ENCODE assay signal across 36 cellular contexts in the genomic region with DNA sequence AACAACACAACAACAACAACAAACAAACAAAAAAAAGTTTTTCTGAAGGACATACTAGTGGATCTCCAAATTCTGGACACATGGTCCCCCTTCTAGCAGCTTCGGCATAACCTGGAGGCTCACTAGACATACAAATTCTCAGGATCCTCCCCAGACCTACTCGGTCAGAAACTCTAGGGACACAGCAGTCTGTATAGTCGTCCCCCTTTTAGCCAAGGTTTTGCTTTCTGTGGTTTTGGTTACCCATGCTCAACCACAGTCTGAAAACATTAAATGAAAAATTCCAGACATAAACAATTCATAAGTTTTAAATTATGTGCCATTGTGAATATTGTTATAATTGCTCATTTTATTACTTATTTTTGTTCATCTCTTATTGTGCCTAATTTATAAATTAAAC. TPM values are rescaled to one million over a fixed set of nuclear protein-coding genes. Genes with fewer than 3 reads are reported as not detected.
"Had no signal": no experiment of that assay in that cellular context is flagged by ENCODE, and none has a peak within 500 bp of the region (broad histone marks: within the 10 kb centered on the region; RNA-seq: fewer than 3 reads in every experiment).

No MANE protein-coding gene starts in this region.

- H3K27me3 ChIP-seq: MG63 had no signal

- H3K9me3 ChIP-seq: MG63, SJCRH30 had no signal

- FAIRE-seq: RCC 7860 had no signal

- H3K36me3 ChIP-seq: MG63, SJCRH30 had no signal

- H2AFZ ChIP-seq: PC-9 had no signal

- ATAC-seq: Panc1, Right ventricle myocardium inferior, SK-N-SH treated with all-trans-retinoic acid at 6 μM for 48 hours, T-cell had no signal

- H3K27ac ChIP-seq: PC-9, RWPE1, SJCRH30, SK-N-MC had no signal

- H3K4me1 ChIP-seq: SJCRH30 had no signal

- DNase-seq: Kasumi-1, MG63, NCI-H1048, NCI-H1092 treated with DMSO at 0.1 percent for 48 hours, NCI-H1105 treated with DMSO at 0.1 percent for 48 hours, NCI-H1417, NCI-H1436, NCI-H146, NCI-H1694, NCI-H187, NCI-H1930, NCI-H2029 treated with DMSO at 0.1 percent for 48 hours, NCI-H2081 treated with DMSO at 0.1 percent for 48 hours, NCI-H2107, NCI-H2171, NCI-H226, NCI-H446 treated with DMSO at 0.1 percent for 48 hours, NCI-H510A, NCI-H524, NCI-H526, NCI-H69, NCI-H748 treated with DMSO at 0.1 percent for 48 hours, NCI-H82, PC-9, SHP77, SIG-M5, SJCRH30, T-cell had no signal

- H3K4me2 ChIP-seq: PC-9 had no signal

- H3K4me3 ChIP-seq: MG63, PC-9, SJCRH30, SK-N-MC had no signal

RNA-seq across cellular contexts. Expression of a gene that starts 45.2 kb away (rescaled TPM):
- total RNA-seq: PC-9, RPMI7951, SJCRH30, SK-MEL-5 had no signal
